10 cellular contexts compared by ENCODE assay signal in the genomic region with DNA sequence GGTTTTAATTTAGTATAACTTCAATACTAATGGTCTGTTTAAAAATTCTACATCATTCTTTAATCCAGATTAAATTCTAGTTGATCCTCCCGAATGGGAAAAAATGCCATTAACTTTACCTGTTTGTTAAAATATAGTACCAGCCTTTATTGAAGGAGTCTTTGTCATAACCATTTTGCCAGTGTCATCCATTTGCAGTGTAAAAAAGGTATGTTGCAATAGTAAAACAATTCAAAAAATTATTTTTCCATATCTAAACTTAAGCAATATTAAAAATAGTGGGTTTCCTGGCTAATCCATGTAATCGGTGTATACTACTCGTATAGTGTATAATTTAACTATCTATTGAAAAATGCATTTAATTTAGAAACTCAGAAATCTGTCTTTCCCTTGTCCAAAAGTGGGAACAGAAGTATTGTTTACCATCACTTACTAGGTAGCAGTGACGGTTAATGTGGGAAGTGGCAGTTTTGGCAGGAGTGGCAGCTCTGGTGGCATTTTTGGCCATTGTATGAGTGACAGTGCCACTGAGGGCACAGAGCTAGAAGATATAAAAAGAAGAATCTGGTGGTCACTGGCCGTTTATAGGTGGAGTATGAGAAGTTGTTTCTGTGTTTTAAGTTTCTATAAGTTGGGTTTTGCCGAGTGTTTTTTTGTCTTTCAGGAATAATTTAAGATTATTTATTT. TPM values are rescaled to one million over a fixed set of nuclear protein-coding genes. Genes with fewer than 3 reads are reported as not detected.
DNase-seq lines count a peak whose midpoint lies in the region; ATAC-seq, FAIRE-seq and TF ChIP-seq lines count a peak whose summit lies in the region.
"Had no signal": no experiment of that assay in that cellular context is flagged by ENCODE, and none has a peak within 500 bp of the region (broad histone marks: within the 10 kb centered on the region; RNA-seq: fewer than 3 reads in every experiment).

No MANE protein-coding gene starts in this region.

- no peak for ATAC-seq in stimulated activated memory B cell treated with anti-CD40 and anti-IgM and Interleukin-4, amounts not matched to agents 10 μg/mL and 1 μg/mL and 100 μg/mL, for 72 hours

- H3K4me3 ChIP-seq in fibroblast of mammary gland (ENCODE audit: control insufficient read depth, low read depth, low read length): peak overlapping the region; percentile 78

- intact Hi-C loops in activated CD4-positive, alpha-beta T cell treated with anti-CD3 and anti-CD28 coated beads, Interleukin-2, amount 10 ng/mL, durations not matched to agents 24 days and 14 days (cut with micrococcal nuclease): loop anchor here (5.0 to 10.0 kb wide), 3 partner anchors 546 to 669 kb away; partner anchors contain the start of gene CCDC112

- FAIRE-seq in frontal cortex (lab: Jason Lieb, UNC) (no peak), GM12892 (lab: Jason Lieb, UNC) (no peak)
- FAIRE-seq: islet of Langerhans had no signal

- no peak for TF ChIP-seq CTCF in fibroblast of mammary gland (conservative IDR thresholded peaks at IDR 0.05; ENCODE audit: control insufficient read depth, insufficient read depth, low read depth, low read length)

- H3K27me3 Mint-ChIP-seq in activated CD4-positive, alpha-beta T cell treated with anti-CD3 and anti-CD28 coated beads, Interleukin-2, amount 10 ng/mL, durations not matched to agents 24 days and 14 days: peaks cover 9% of the 10 kb centered on the region
- H3K27me3 Mint-ChIP-seq in stimulated activated memory B cell treated with anti-CD40 and anti-IgM and Interleukin-4, amounts not matched to agents 10 μg/mL and 1 μg/mL and 100 μg/mL, for 72 hours: no peaks in the 10 kb centered on the region

- peaks cover 14% of the 10 kb centered on the region for H3K36me3 Mint-ChIP-seq in activated CD4-positive, alpha-beta T cell treated with anti-CD3 and anti-CD28 coated beads, Interleukin-2, amount 10 ng/mL, durations not matched to agents 24 days and 14 days (ENCODE audit: low read depth)
- H3K36me3 Mint-ChIP-seq in stimulated activated memory B cell treated with anti-CD40 and anti-IgM and Interleukin-4, amounts not matched to agents 10 μg/mL and 1 μg/mL and 100 μg/mL, for 72 hours: no peaks in the 10 kb centered on the region

- H3K4me1 Mint-ChIP-seq in activated CD4-positive, alpha-beta T cell treated with anti-CD3 and anti-CD28 coated beads, Interleukin-2, amount 10 ng/mL, durations not matched to agents 24 days and 14 days: peaks cover 42% of the 10 kb centered on the region
- H3K4me1 Mint-ChIP-seq in stimulated activated memory B cell treated with anti-CD40 and anti-IgM and Interleukin-4, amounts not matched to agents 10 μg/mL and 1 μg/mL and 100 μg/mL, for 72 hours: peaks cover 51% of the 10 kb centered on the region

- no peak for TF ChIP-seq POLR2A in GM12892 (IDR thresholded peaks at IDR 0.05; ENCODE audit: low read depth, low read length)

- no peak overlapping the region for H3K27ac Mint-ChIP-seq in activated CD4-positive, alpha-beta T cell treated with anti-CD3 and anti-CD28 coated beads, Interleukin-2, amount 10 ng/mL, durations not matched to agents 24 days and 14 days
- H3K27ac Mint-ChIP-seq in stimulated activated memory B cell treated with anti-CD40 and anti-IgM and Interleukin-4, amounts not matched to agents 10 μg/mL and 1 μg/mL and 100 μg/mL, for 72 hours: peak overlapping the region; percentile 97

- no peak for DNase-seq in activated CD4-positive, alpha-beta T cell treated with anti-CD3 and anti-CD28 coated beads, Interleukin-2, amount 10 ng/mL, durations not matched to agents 24 days and 14 days
- DNase-seq in activated CD4-positive, alpha-beta T cell treated with anti-CD3 and anti-CD28 coated beads for 1 hour: no peak
- DNase-seq in SW480 (ENCODE audit: low spot score) (peak; percentile 17), fibroblast of mammary gland (ENCODE audit: low read depth) (no peak), NCI-H2029 (lab: John Stamatoyannopoulos, UW) (no peak), frontal cortex (ENCODE audit: low spot score in 2 of 2) (no peak), GM12892 (ENCODE audit: insufficient read length) (no peak)
- DNase-seq: activated naive CD4-positive, alpha-beta T cell treated with anti-CD3 and anti-CD28 coated beads, Interleukin-2, amount 50 U/mL, for 16 hours had no signal

- H3K9me3 Mint-ChIP-seq in activated CD4-positive, alpha-beta T cell treated with anti-CD3 and anti-CD28 coated beads, Interleukin-2, amount 10 ng/mL, durations not matched to agents 24 days and 14 days: no peaks in the 10 kb centered on the region
- no peaks in the 10 kb centered on the region for H3K9me3 Mint-ChIP-seq in stimulated activated memory B cell treated with anti-CD40 and anti-IgM and Interleukin-4, amounts not matched to agents 10 μg/mL and 1 μg/mL and 100 μg/mL, for 72 hours

- peak overlapping the region; percentile 98 for H3K4me3 Mint-ChIP-seq in activated CD4-positive, alpha-beta T cell treated with anti-CD3 and anti-CD28 coated beads, Interleukin-2, amount 10 ng/mL, durations not matched to agents 24 days and 14 days
- no peak overlapping the region for H3K4me3 Mint-ChIP-seq in stimulated activated memory B cell treated with anti-CD40 and anti-IgM and Interleukin-4, amounts not matched to agents 10 μg/mL and 1 μg/mL and 100 μg/mL, for 72 hours

RNA-seq across cellular contexts. Expression of gene AP3S1, which starts 1.9 kb away (rescaled TPM):
- total RNA-seq in activated CD4-positive, alpha-beta T cell treated with anti-CD3 and anti-CD28 coated beads, Interleukin-2, amount 10 ng/mL, durations not matched to agents 24 days and 14 days: 64.6 and 72.8 TPM in 2 replicates
- 150 TPM for total RNA-seq in frontal cortex
- polyA plus RNA-seq in GM12892 (2012; ENCODE audit: missing spikeins): 269 TPM

RNA-seq across cellular contexts. Expression of gene ATG12, which starts 2.2 kb away (rescaled TPM):
- total RNA-seq in activated CD4-positive, alpha-beta T cell treated with anti-CD3 and anti-CD28 coated beads, Interleukin-2, amount 10 ng/mL, durations not matched to agents 24 days and 14 days: 31.7 and 37.0 TPM in 2 replicates
- 69.3 TPM for total RNA-seq in frontal cortex
- polyA plus RNA-seq in GM12892 (2012; ENCODE audit: missing spikeins): 58.9 TPM

RNA-seq across cellular contexts. Expression of gene CDO1, which starts 27.1 kb away (rescaled TPM):
- total RNA-seq in activated CD4-positive, alpha-beta T cell treated with anti-CD3 and anti-CD28 coated beads, Interleukin-2, amount 10 ng/mL, durations not matched to agents 24 days and 14 days: 0.45 and 0.82 TPM in 2 replicates
- 53.8 TPM for total RNA-seq in frontal cortex
- not detected for polyA plus RNA-seq in GM12892 (2012; ENCODE audit: missing spikeins)

Comparison
In these comparisons a context has a peak if more than half of its experiments do, and no peak if none do; other contexts are left out.
1. RNA of gene CDO1, which starts 27.1 kb away (total RNA-seq): 53.8 TPM in frontal cortex (single experiment); 0.45 to 0.82 TPM in activated CD4-positive, alpha-beta T cell treated with anti-CD3 and anti-CD28 coated beads, Interleukin-2, amount 10 ng/mL, durations not matched to agents 24 days and 14 days; every median in the first group is over 10 times any median in the second.